8 cellular contexts compared by ENCODE assay signal in genomic region chr11:111298466-111299110, GRCh38. TPM values are rescaled to one million over a fixed set of nuclear protein-coding genes. Genes with fewer than 3 reads are reported as not detected.
DNase-seq lines count a peak whose midpoint lies in the region; TF ChIP-seq lines count a peak whose summit lies in the region.

Gene POU2AF3 (plus strand): TSS chr11:111298546. CDS start chr11:111298582, 36 bp downstream.

- CTCF ChIA-PET in MCF 10A (lab: Yijun Ruan, JAX): interaction anchor here (0.6 to 1.0 kb wide), 2 partner anchors 14 to 147 kb away, joined by 3 read pairs; no protein-coding TSS in a partner anchor

- intact Hi-C loops in breast epithelium (cut with DNase I; ENCODE audit: low total_unique reads) (no loop called here), MCF 10A (cut with micrococcal nuclease) (no loop called here), testis (cut with DNase I; ENCODE audit: low total_unique reads) (no loop called here)

- no peaks in the 10 kb centered on the region for H3K9me3 ChIP-seq in breast epithelium
- no peaks in the 10 kb centered on the region for H3K9me3 ChIP-seq in adipocyte (ENCODE audit: control insufficient read depth, low read length)
- no peaks in the 10 kb centered on the region for H3K9me3 ChIP-seq in testis

- H3K27ac Mint-ChIP-seq in MCF 10A (ENCODE audit: low read depth, unreplicated experiment): no peak within 1 kb of the TSS

- peaks cover 12% of the 10 kb centered on the region for H3K27me3 Mint-ChIP-seq in MCF 10A (ENCODE audit: insufficient read depth, unreplicated experiment)

- H3K27ac ChIP-seq in breast epithelium (peak within 1 kb of the TSS; percentile 89 to 92), layer of hippocampus (ENCODE audit: low read depth, low read length) (peak within 1 kb of the TSS; percentile 46), testis (peak within 1 kb of the TSS; percentile 74 to 87)

- H3K9me3 Mint-ChIP-seq in MCF 10A (ENCODE audit: unreplicated experiment): no peaks in the 10 kb centered on the region

- peak within 1 kb of the TSS; percentile 78 for H3K9ac ChIP-seq in adipocyte (ENCODE audit: low read length)

- TF ChIP-seq CTCF in breast epithelium (IDR thresholded peaks at IDR 0.05): no peak
- no peak for TF ChIP-seq CTCF in MCF 10A (IDR thresholded peaks at IDR 0.05; ENCODE audit: unreplicated experiment)
- TF ChIP-seq CTCF in testis (IDR thresholded peaks at IDR 0.05): no peak

- 4 to 6% methylated on average over 16 to 57 of the region's 57 CpGs for WGBS in testis, 2 donors

- H3K27me3 ChIP-seq in breast epithelium (no peaks in the 10 kb centered on the region), adipocyte (replicated peaks; ENCODE audit: control insufficient read depth, insufficient read depth, low read length) (peaks cover 30% of the 10 kb centered on the region), layer of hippocampus (ENCODE audit: control insufficient read depth, insufficient read depth, low read length) (no peaks in the 10 kb centered on the region), testis (no peaks in the 10 kb centered on the region)

- H3K4me3 Mint-ChIP-seq in MCF 10A (ENCODE audit: unreplicated experiment): no peak within 1 kb of the TSS

- POLR2A ChIA-PET in MCF 10A (lab: Yijun Ruan, JAX): interaction anchor here (0.6 kb wide), 1 partner anchor 87 kb away, joined by 3 read pairs; no protein-coding TSS in a partner anchor

- TF ChIP-seq POLR2A in breast epithelium (IDR thresholded peaks at IDR 0.05) (no peak), testis (IDR thresholded peaks at IDR 0.05) (no peak)

- H3K36me3 ChIP-seq in breast epithelium (no peaks in the 10 kb centered on the region), adipocyte (ENCODE audit: control insufficient read depth, insufficient read depth, low read length, severe bottlenecking) (no peaks in the 10 kb centered on the region), testis (ENCODE audit: low read depth, missing control alignments) (no peaks in the 10 kb centered on the region)

- no peak for DNase-seq in breast epithelium (ENCODE audit: low spot score in 2 of 2)
- no peak for DNase-seq in MCF 10A (ENCODE audit: unreplicated experiment)
- no peak for DNase-seq in adipocyte (ENCODE audit: low read depth)
- DNase-seq in testis: peak; percentile 46
- no peak for DNase-seq in DMS153 (lab: John Stamatoyannopoulos, UW)
- no peak for DNase-seq in NCI-H2171 treated with DMSO at 0.1 percent for 48 hours (lab: John Stamatoyannopoulos, UW)
- DNase-seq in NCI-H1930 (lab: John Stamatoyannopoulos, UW): no peak

- H3K4me1 Mint-ChIP-seq in MCF 10A (ENCODE audit: insufficient read depth, unreplicated experiment): peaks cover 4% of the 10 kb centered on the region

- H3K4me1 ChIP-seq in breast epithelium: peaks cover 0 to 6% of the 10 kb centered on the region in 2 donors
- H3K4me1 ChIP-seq in adipocyte (ENCODE audit: control insufficient read depth, insufficient read depth, low read length): peaks cover 4% of the 10 kb centered on the region
- H3K4me1 ChIP-seq in testis: peaks cover 3% of the 10 kb centered on the region

- no peaks in the 10 kb centered on the region for H3K36me3 Mint-ChIP-seq in MCF 10A (ENCODE audit: insufficient read depth, unreplicated experiment)

- H3K4me3 ChIP-seq in breast epithelium (peak within 1 kb of the TSS; percentile 66 to 74 (median 66)), adipocyte (ENCODE audit: low read length) (peak within 1 kb of the TSS; percentile 80), testis (peak within 1 kb of the TSS; percentile 68 to 79)

- no TSS peak for BruUV-seq in MCF 10A (replicated peaks; lab: Mats Ljungman, UMichigan)

RNA-seq across cellular contexts. Expression of gene POU2AF3, which starts in this region (rescaled TPM):
- total RNA-seq in breast epithelium: 1 to 10 TPM; 1.4 to 3.6 (median 1.6) TPM
- total RNA-seq in MCF 10A (2022): not detected in 2 replicates
- total RNA-seq in testis: 1 to 10 TPM; 6.4 to 9.0 TPM
- polyA plus RNA-seq in testis (ENCODE audit: insufficient read depth, low read depth, low replicate concordance): 11.5 TPM
